Comparison of ENCODE assay signal across 1 cellular context in genomic region chr1:101242331-101243050, GRCh38.
TF ChIP-seq lines count a peak whose summit lies in the region.

No MANE protein-coding gene starts in this region.

TF ChIP-seq in SK-N-SH, 30 proteins besides CTCF, POLR2A, EP300 and RAD21 (continued from another document):
- TF ChIP-seq, protein P1, sequence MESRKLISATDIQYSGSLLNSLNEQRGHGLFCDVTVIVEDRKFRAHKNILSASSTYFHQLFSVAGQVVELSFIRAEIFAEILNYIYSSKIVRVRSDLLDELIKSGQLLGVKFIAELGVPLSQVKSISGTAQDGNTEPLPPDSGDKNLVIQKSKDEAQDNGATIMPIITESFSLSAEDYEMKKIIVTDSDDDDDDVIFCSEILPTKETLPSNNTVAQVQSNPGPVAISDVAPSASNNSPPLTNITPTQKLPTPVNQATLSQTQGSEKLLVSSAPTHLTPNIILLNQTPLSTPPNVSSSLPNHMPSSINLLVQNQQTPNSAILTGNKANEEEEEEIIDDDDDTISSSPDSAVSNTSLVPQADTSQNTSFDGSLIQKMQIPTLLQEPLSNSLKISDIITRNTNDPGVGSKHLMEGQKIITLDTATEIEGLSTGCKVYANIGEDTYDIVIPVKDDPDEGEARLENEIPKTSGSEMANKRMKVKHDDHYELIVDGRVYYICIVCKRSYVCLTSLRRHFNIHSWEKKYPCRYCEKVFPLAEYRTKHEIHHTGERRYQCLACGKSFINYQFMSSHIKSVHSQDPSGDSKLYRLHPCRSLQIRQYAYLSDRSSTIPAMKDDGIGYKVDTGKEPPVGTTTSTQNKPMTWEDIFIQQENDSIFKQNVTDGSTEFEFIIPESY (IDR thresholded peaks at IDR 0.05; ENCODE audit: borderline replicate concordance, low read depth), result no peak
- no peak for TF ChIP-seq PBX3 (IDR thresholded peaks at IDR 0.05)
- no peak for TF ChIP-seq GABPA (IDR thresholded peaks at IDR 0.05; ENCODE audit: low read depth)
- TF ChIP-seq, protein P2, sequence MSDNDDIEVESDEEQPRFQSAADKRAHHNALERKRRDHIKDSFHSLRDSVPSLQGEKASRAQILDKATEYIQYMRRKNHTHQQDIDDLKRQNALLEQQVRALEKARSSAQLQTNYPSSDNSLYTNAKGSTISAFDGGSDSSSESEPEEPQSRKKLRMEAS (IDR thresholded peaks at IDR 0.05; ENCODE audit: low read depth), result no peak
- TF ChIP-seq RCOR1 (IDR thresholded peaks at IDR 0.05; ENCODE audit: low read length), result no peak
- no peak for TF ChIP-seq NFIC (IDR thresholded peaks at IDR 0.05; ENCODE audit: borderline replicate concordance)
- no peak for TF ChIP-seq GATA2 (CRISPR knock-in tag; IDR thresholded peaks at IDR 0.05)
- TF ChIP-seq SIN3A (IDR thresholded peaks at IDR 0.05; ENCODE audit: borderline replicate concordance, low read depth, low read length), result no peak
- TF ChIP-seq ELF1 (IDR thresholded peaks at IDR 0.05), result no peak
- TF ChIP-seq SMC3 (IDR thresholded peaks at IDR 0.05; ENCODE audit: low read depth, low read length), result no peak
